21 cellular contexts compared by ENCODE assay signal in the genomic region with DNA sequence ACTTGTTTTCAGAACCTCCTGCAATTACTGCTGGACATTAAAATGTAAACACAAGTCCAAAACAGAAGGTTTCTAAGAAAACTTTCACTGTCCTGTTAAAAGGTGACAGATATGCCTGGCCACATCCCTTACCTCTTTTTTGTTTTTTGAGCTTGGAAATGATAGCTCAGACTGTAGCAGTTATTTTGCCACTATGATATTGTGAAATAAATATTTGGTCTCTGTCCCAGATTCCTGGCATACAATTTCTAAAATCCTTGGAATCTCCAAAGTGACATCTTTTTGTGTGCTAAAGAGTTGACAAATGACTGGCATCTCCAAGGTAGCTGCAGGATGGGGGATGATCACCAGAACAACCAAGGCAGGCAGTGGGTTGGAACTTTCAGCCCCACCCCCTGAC. TPM values are rescaled to one million over a fixed set of nuclear protein-coding genes. Genes with fewer than 3 reads are reported as not detected.
DNase-seq lines count a peak whose midpoint lies in the region; ATAC-seq and TF ChIP-seq lines count a peak whose summit lies in the region.
"Had no signal": no experiment of that assay in that cellular context is flagged by ENCODE, and none has a peak within 500 bp of the region (broad histone marks: within the 10 kb centered on the region; RNA-seq: fewer than 3 reads in every experiment).

No MANE protein-coding gene starts in this region.

- H3K4me1 Mint-ChIP-seq in T-cell, result peaks cover 0 to 9% (median 6%) of the 10 kb centered on the region in 3 donors

- H3K14ac ChIP-seq in IMR-90 (replicated peaks; ENCODE audit: low read depth, low read length), result no peak overlapping the region

- H2BK5ac ChIP-seq in IMR-90 (ENCODE audit: low read depth, low read length, poor library complexity, severe bottlenecking), result peak overlapping the region; percentile 11

- POLR2A ChIA-PET in IMR-90 (lab: Charles Lee; ENCODE audit: unreplicated experiment), result no interaction called here
- POLR2A ChIA-PET in T-cell (lab: Charles Lee), result no interaction called here

- H3K79me1 ChIP-seq in IMR-90 (ENCODE audit: low read depth in 1 of 2, low read length in 2 of 2), result peaks cover 12 to 28% of the 10 kb centered on the region in 2 experiments

- no peak for TF ChIP-seq POLR2A in IMR-90 (IDR thresholded peaks at IDR 0.05; ENCODE audit: low read depth, low read length)

- H3K27ac ChIP-seq in ACC112 (ENCODE audit: low read depth, low read length), result 0 out of 2 replicates have a peak overlapping the region, but pooled peaks have one; percentile 1
- no peak overlapping the region for H3K27ac ChIP-seq in IMR-90 (ENCODE audit: insufficient read depth, low read length)
- H3K27ac ChIP-seq: C4-2B had no signal

- H3K27me3 Mint-ChIP-seq in T-cell, result no peaks in the 10 kb centered on the region

- peak overlapping the region in 1 of 2 experiments; percentile 3; a peak in 1 of 4 replicates for H4K8ac ChIP-seq in IMR-90 (ENCODE audit: low read depth in 2 of 2, low read length in 2 of 2)

- H3K79me2 ChIP-seq in ACC112 (ENCODE audit: control insufficient read depth, insufficient read depth, low read length, unreplicated experiment), result peaks cover 3% of the 10 kb centered on the region

- in situ Hi-C loops in IMR-90 (cut with MboI; ENCODE audit: low sequenced_read_pairs), result no loop called here

- H3K4me3 ChIP-seq in ACC112 (ENCODE audit: low read depth, low read length), result no peak overlapping the region
- H3K4me3 ChIP-seq in IMR-90 (ENCODE audit: insufficient read depth, low read depth, low read length), result no peak overlapping the region
- H3K4me3 ChIP-seq: MG63, Peyer's patch had no signal

- ATAC-seq in IMR-90 (ENCODE audit: low read depth) (no peak), sciatic nerve (peak; percentile 25), GM21526 (IDR thresholded peaks at IDR 0.05; ENCODE audit: low FRiP score, unreplicated experiment) (no peak), HG03565 (IDR thresholded peaks at IDR 0.05; ENCODE audit: unreplicated experiment) (no peak), T-cell (replicated peaks in 1 of 4) (no peak)

- H2BK120ac ChIP-seq in IMR-90 (ENCODE audit: low read depth, low read length), result no peak overlapping the region; the same call in 1 of the 2 replicates

- no peak overlapping the region for H3K9ac ChIP-seq in IMR-90 (ENCODE audit: low read depth, low read length)

- dilution Hi-C loops in IMR-90 (cut with HindIII; ENCODE audit: low sequenced_read_pairs, unreplicated experiment), result no loop called here

- no peak overlapping the region for H3K27ac Mint-ChIP-seq in T-cell

- H3K27me3 ChIP-seq in ACC112 (ENCODE audit: insufficient read depth, low read length) (no peaks in the 10 kb centered on the region), IMR-90 (ENCODE audit: control insufficient read depth, insufficient read depth, low read length) (no peaks in the 10 kb centered on the region)
- H3K27me3 ChIP-seq: MG63, Peyer's patch had no signal

- H3K4me1 ChIP-seq in ACC112 (ENCODE audit: control insufficient read depth, insufficient read depth, low read length, unreplicated experiment) (peaks cover 9% of the 10 kb centered on the region), IMR-90 (ENCODE audit: control insufficient read depth, insufficient read depth, low read length) (peaks cover 17% of the 10 kb centered on the region)
- H3K4me1 ChIP-seq: Peyer's patch had no signal

- H3K56ac ChIP-seq in IMR-90 (ENCODE audit: extremely low read depth, insufficient read depth, low read length), result no peak overlapping the region

- peak overlapping the region; percentile 32; the same call in 1 of the 2 replicates for H3K4me2 ChIP-seq in IMR-90 (ENCODE audit: low read depth, low read length)

- no peak overlapping the region for H4K91ac ChIP-seq in IMR-90 (ENCODE audit: insufficient read depth, low read depth, low read length)

- H3K36me3 Mint-ChIP-seq in T-cell, result peaks cover 24% of the 10 kb centered on the region

- no peak overlapping the region for H3K18ac ChIP-seq in IMR-90 (ENCODE audit: low read depth, low read length)

- intact Hi-C loops in IMR-90 (cut with micrococcal nuclease) (no loop called here), sciatic nerve (cut with DNase I) (no loop called here)

- no peak overlapping the region for H3K4me3 Mint-ChIP-seq in T-cell

- H4K20me1 ChIP-seq in IMR-90 (ENCODE audit: insufficient read depth, low read length), result peaks cover 2% of the 10 kb centered on the region; the same call in 1 of the 2 replicates

- no peak overlapping the region for H3K4ac ChIP-seq in IMR-90 (ENCODE audit: low read depth, low read length)

- no peak overlapping the region for H2AFZ ChIP-seq in ACC112 (ENCODE audit: low read length, unreplicated experiment)
- H2AFZ ChIP-seq in IMR-90 (replicated peaks; ENCODE audit: low read length, poor library complexity), result no peak overlapping the region

- H2AK9ac ChIP-seq in IMR-90 (replicated peaks; ENCODE audit: low read depth, low read length, poor library complexity), result no peak overlapping the region

- no peak for TF ChIP-seq CTCF in IMR-90 (conservative IDR thresholded peaks at IDR 0.05; ENCODE audit: low read depth, low read length)

- no peak overlapping the region for H2AK5ac ChIP-seq in IMR-90 (ENCODE audit: low read depth, low read length)

- H3K9me3 Mint-ChIP-seq in T-cell, result no peaks in the 10 kb centered on the region

- H2BK15ac ChIP-seq in IMR-90 (ENCODE audit: low read depth, low read length), result no peak overlapping the region

- no peaks in the 10 kb centered on the region for H3K9me3 ChIP-seq in IMR-90 (ENCODE audit: control insufficient read depth, insufficient read depth, low read length)
- H3K9me3 ChIP-seq: MG63, Peyer's patch had no signal

- DNase-seq in IMR-90 (no peak), fibroblast of peridontal ligament (ENCODE audit: extremely low read depth) (peak; percentile 18), sciatic nerve (ENCODE audit: low spot score) (no peak), MV-4-11 (lab: John Stamatoyannopoulos, UW) (no peak), T-cell (no peak)
- DNase-seq: 8988T, DMS 273 treated with DMSO at 0.1 percent for 48 hours, GF-D8, H7, Karpas-422, MG63, NCI-H1105, NCI-H1694, NCI-H2227 treated with DMSO at 0.1 percent for 48 hours, NCI-H524, Peyer's patch, Right ventricle myocardium superior had no signal

- TF ChIP-seq RAD21 in IMR-90 (IDR thresholded peaks at IDR 0.05; ENCODE audit: low read length), result no peak

- no TSS peak for BruUV-seq in IMR-90 (replicated peaks; lab: Mats Ljungman, UMichigan)

- no peak overlapping the region for H2BK20ac ChIP-seq in IMR-90 (ENCODE audit: low read depth, low read length)

- H3K36me3 ChIP-seq in ACC112 (ENCODE audit: insufficient read depth, low read length) (peaks cover 12% of the 10 kb centered on the region), IMR-90 (ENCODE audit: control insufficient read depth, insufficient read depth, low read length) (peaks cover 14% of the 10 kb centered on the region)

- no peak overlapping the region for H4K5ac ChIP-seq in IMR-90 (ENCODE audit: low read depth, low read length)

- H3K23ac ChIP-seq in IMR-90 (ENCODE audit: low read depth, low read length), result no peak overlapping the region

- peaks cover 7% of the 10 kb centered on the region for H3K9me1 ChIP-seq in IMR-90 (ENCODE audit: insufficient read depth, low read length)

- CTCF ChIA-PET in IMR-90 (lab: Yijun Ruan, JAX) (no interaction called here), T-cell (lab: Charles Lee) (interaction anchor here (0.9 to 2.4 kb wide), 5 partner anchors 11 to 794 kb away, joined by 3 to 7 read pairs (median 6); partner anchors contain the start of genes KIAA1328 (in 2 of the 2) and TPGS2 (in 2 of the 2))

TF ChIP-seq in IMR-90, 13 proteins besides CTCF, POLR2A, EP300 and RAD21:
- TF ChIP-seq MXI1 (IDR thresholded peaks at IDR 0.05; ENCODE audit: borderline replicate concordance, low read depth, low read length), result no peak
- peak; percentile 47; the same call in 1 of the 2 replicates for TF ChIP-seq CEBPB (IDR thresholded peaks at IDR 0.05; ENCODE audit: low read depth, low read length)
- TF ChIP-seq RCOR1 (IDR thresholded peaks at IDR 0.05; ENCODE audit: insufficient replicate concordance, low read length), result no peak
- no peak for TF ChIP-seq BHLHE40 (IDR thresholded peaks at IDR 0.05; ENCODE audit: low read depth, low read length)
- TF ChIP-seq, protein P1, sequence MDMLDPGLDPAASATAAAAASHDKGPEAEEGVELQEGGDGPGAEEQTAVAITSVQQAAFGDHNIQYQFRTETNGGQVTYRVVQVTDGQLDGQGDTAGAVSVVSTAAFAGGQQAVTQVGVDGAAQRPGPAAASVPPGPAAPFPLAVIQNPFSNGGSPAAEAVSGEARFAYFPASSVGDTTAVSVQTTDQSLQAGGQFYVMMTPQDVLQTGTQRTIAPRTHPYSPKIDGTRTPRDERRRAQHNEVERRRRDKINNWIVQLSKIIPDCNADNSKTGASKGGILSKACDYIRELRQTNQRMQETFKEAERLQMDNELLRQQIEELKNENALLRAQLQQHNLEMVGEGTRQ (IDR thresholded peaks at IDR 0.05; ENCODE audit: low read depth, low read length), result no peak
- no peak for TF ChIP-seq NFE2L2 (IDR thresholded peaks at IDR 0.05; ENCODE audit: low read depth, low read length)
- no peak for TF ChIP-seq SMC3 (IDR thresholded peaks at IDR 0.05; ENCODE audit: low read depth, low read length)
- TF ChIP-seq MAFK (IDR thresholded peaks at IDR 0.05; ENCODE audit: low read depth, low read length), result no peak

RNA-seq across cellular contexts. Expression of gene TPGS2, which starts 16.8 kb away (rescaled TPM):
- total RNA-seq in IMR-90 (2012; rRNA removed), result 151 and 201 TPM in 2 replicates
- polyA plus RNA-seq in IMR-90 (2012; rRNA removed), result 272 and 294 TPM in 2 replicates
- polyA plus RNA-seq in IMR-90 (2012; cell fraction: cytosol; rRNA removed), result 136 and 173 TPM in 2 replicates
- polyA plus RNA-seq in IMR-90 (2012; cell fraction: nucleus; rRNA removed; ENCODE audit: low replicate concordance), result 41.7 and 85.9 TPM in 2 replicates
- total RNA-seq in sciatic nerve, result 56.4 TPM
- total RNA-seq in T-cell, result 10 to 100 TPM; 31.7 to 46.9 (median 46.2) TPM

RNA-seq across cellular contexts. Expression of gene KIAA1328, which starts 17.0 kb away (rescaled TPM):
- total RNA-seq in IMR-90 (2012; rRNA removed) (7.0 and 7.2 TPM in 2 replicates), sciatic nerve (22.1 TPM), T-cell (10 to 100 TPM in 4 of 5 donors, 1 to 10 TPM in 1; 10.0 to 17.0 (median 11.5) TPM)
- polyA plus RNA-seq in IMR-90 (2012; rRNA removed), result 2.3 and 2.4 TPM in 2 replicates
- polyA plus RNA-seq in IMR-90 (2012; cell fraction: cytosol; rRNA removed), result 0.57 and 1.0 TPM in 2 replicates
- 1.5 and 8.7 TPM in 2 replicates for polyA plus RNA-seq in IMR-90 (2012; cell fraction: nucleus; rRNA removed; ENCODE audit: low replicate concordance)
